Comparison of ENCODE assay signal across 8 cellular contexts in the genomic region with DNA sequence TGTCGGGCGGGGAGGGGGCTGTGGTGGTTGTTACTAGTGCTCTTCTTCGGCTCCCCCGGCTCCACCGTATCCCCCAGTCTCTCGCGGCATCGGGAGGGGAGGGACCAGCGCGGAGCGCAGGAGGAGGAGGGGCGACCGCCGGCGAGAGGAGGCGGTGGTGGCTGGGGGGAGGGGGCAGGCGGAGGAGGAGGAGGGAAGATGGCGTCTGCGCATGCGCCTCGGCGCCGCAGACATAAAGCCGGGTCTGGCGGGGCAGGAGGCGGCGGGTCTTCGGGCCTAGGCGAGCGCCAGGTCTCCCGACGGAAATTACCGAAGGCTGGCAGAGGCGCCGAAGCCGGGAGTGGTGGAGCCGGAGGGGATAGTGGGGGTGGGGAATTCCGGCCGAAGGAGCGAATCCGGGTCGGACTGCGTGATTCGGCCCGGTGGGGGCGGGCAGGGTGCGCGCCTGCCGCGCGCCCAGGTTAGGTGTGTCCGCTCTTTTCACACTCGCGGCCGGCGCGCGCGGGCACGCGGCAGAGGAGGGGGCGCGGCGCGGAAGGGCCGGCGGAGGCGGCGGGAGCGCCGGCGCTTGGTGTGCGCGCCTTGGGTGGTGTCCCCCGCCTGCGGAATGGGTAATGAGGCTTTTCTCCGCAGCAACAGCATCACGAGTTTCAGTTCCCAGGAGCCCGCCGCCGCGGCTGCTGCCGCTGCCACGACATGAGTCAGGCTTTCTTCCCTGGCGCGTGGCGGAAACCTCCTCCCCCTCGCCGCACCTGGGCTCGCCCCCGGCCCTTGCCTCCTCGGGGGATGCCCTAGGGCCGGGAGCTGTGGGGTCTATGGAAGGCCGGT. TPM values are rescaled to one million over a fixed set of nuclear protein-coding genes. Genes with fewer than 3 reads are reported as not detected.
DNase-seq lines count a peak whose midpoint lies in the region; ATAC-seq, FAIRE-seq and TF ChIP-seq lines count a peak whose summit lies in the region.

No MANE protein-coding gene starts in this region.

- ATAC-seq in HG02840 (IDR thresholded peaks at IDR 0.05; ENCODE audit: low FRiP score, unreplicated experiment): peak; percentile 55
- ATAC-seq in left cardiac atrium: peak; percentile 90 to 92
- peak; percentile 93 for ATAC-seq in upper lobe of right lung

- DNase-seq in GM12892 (ENCODE audit: insufficient read length): peak; percentile 75
- peak; percentile 59 for DNase-seq in NCI-H1436 treated with DMSO at 0.1 percent for 48 hours (lab: John Stamatoyannopoulos, UW)
- peak; percentile 94 for DNase-seq in T follicular helper cell (ENCODE audit: low read depth)
- DNase-seq in amniotic epithelial cell (ENCODE audit: low read depth): peak; percentile 91
- DNase-seq in left cardiac atrium: peak; percentile 98
- peak; percentile 99 for DNase-seq in posterior vena cava (ENCODE audit: low spot score)
- DNase-seq in upper lobe of right lung: peak; percentile 99

- H3K4me3 ChIP-seq in upper lobe of right lung: peak overlapping the region; percentile 93

- H3K27ac ChIP-seq in upper lobe of right lung: peak overlapping the region; percentile 95

- TF ChIP-seq POLR2A in GM12892 (IDR thresholded peaks at IDR 0.05; ENCODE audit: low read depth, low read length): no peak; the same call in 1 of the 2 replicates

- no peaks in the 10 kb centered on the region for H3K27me3 ChIP-seq in upper lobe of right lung

- FAIRE-seq in GM12892 (lab: Jason Lieb, UNC): peak; percentile 98

- intact Hi-C loops in left cardiac atrium (cut with DNase I): loop anchor here in 1 of 2 donors (5.0 to 10.0 kb wide), 3 partner anchors 93 to 340 kb away; no protein-coding TSS in a partner anchor
- intact Hi-C loops in posterior vena cava (cut with DNase I): loop anchor here in 1 of 2 donors (10.0 kb wide), 2 partner anchors 93 to 137 kb away; no protein-coding TSS in a partner anchor
- intact Hi-C loops in upper lobe of right lung (cut with DNase I): no loop called here

- TF ChIP-seq CTCF in upper lobe of right lung (IDR thresholded peaks at IDR 0.05): no peak

- H3K9me3 ChIP-seq in upper lobe of right lung: no peaks in the 10 kb centered on the region

- H3K4me1 ChIP-seq in upper lobe of right lung: peaks cover 18% of the 10 kb centered on the region

- H3K36me3 ChIP-seq in upper lobe of right lung: no peaks in the 10 kb centered on the region

RNA-seq across cellular contexts. Expression of gene TSC22D1, which starts 1.3 kb away (rescaled TPM):
- 4.7 TPM for polyA plus RNA-seq in GM12892 (2012; ENCODE audit: missing spikeins)
- total RNA-seq in left cardiac atrium: 100 to 1,000 TPM in 1 of 2 donors, 10 to 100 TPM in 1; 68.5 to 109 TPM
- 100 to 1,000 TPM; 182 to 197 TPM for total RNA-seq in posterior vena cava
- 149 TPM for total RNA-seq in upper lobe of right lung

Comparison
In these comparisons a context has a peak if more than half of its experiments do, and no peak if none do; other contexts are left out.
1. Peak in every context shown above with its lines: DNase-seq, ATAC-seq, H3K4me3 ChIP-seq and H3K27ac ChIP-seq.